Comparison of ENCODE assay signal across 10 cellular contexts in genomic region chr7:98930921-98931320, GRCh38. TPM values are rescaled to one million over a fixed set of nuclear protein-coding genes. Genes with fewer than 3 reads are reported as not detected.
DNase-seq lines count a peak whose midpoint lies in the region; ATAC-seq and TF ChIP-seq lines count a peak whose summit lies in the region.
"Had no signal": no experiment of that assay in that cellular context is flagged by ENCODE, and none has a peak within 500 bp of the region (broad histone marks: within the 10 kb centered on the region; RNA-seq: fewer than 3 reads in every experiment).

No MANE protein-coding gene starts in this region.

- no peak overlapping the region for H3K4me3 Mint-ChIP-seq in T-helper 2 cell treated with Interferon-gamma antibody and Interleukin-4, amounts not matched to agents 5 μg/mL and 100 μg/mL, for 36 hours
- H3K4me3 Mint-ChIP-seq in activated B cell treated with CpG ODN at 0.5 μM for 24 hours = peak overlapping the region; percentile 56
- peak overlapping the region in 4 of 8 donors; percentile 39 to 81 (median 61) for H3K4me3 Mint-ChIP-seq in naive B cell

- no peak for TF ChIP-seq CTCF in activated B cell treated with CpG ODN at 0.5 μM for 24 hours (IDR thresholded peaks at IDR 0.05)

- no peaks in the 10 kb centered on the region for H3K27me3 Mint-ChIP-seq in T-helper 2 cell treated with Interferon-gamma antibody and Interleukin-4, amounts not matched to agents 5 μg/mL and 100 μg/mL, for 36 hours (ENCODE audit: low read depth)
- H3K27me3 Mint-ChIP-seq in activated B cell treated with CpG ODN at 0.5 μM for 24 hours (no peaks in the 10 kb centered on the region), naive B cell (no peaks in the 10 kb centered on the region)

- intact Hi-C loops in activated B cell treated with CpG ODN at 0.5 μM for 24 hours (cut with micrococcal nuclease) = loop anchor here (5.0 kb wide), 1 partner anchor 66 kb away; no protein-coding TSS in a partner anchor

- CTCF ChIA-PET in activated B cell treated with CpG ODN at 0.5 μM for 24 hours (lab: Charles Lee) = no interaction called here

- POLR2A ChIA-PET in activated B cell treated with CpG ODN at 0.5 μM for 24 hours (lab: Charles Lee) = interaction anchor here (0.6 to 1.1 kb wide), 3 partner anchors 52 to 720 kb away, joined by 3 to 5 read pairs (median 3); partner anchors contain the start of genes BHLHA15 and TRRAP

- DNase-seq in T-helper 2 cell (peak in 3 of 5 experiments; percentile 7 to 92 (median 56)), activated B cell treated with CpG ODN at 0.5 μM for 24 hours (no peak), naive B cell (no peak), DMS114 treated with DMSO at 0.1 percent for 48 hours (lab: John Stamatoyannopoulos, UW; ENCODE audit: unreplicated experiment) (no peak), NCI-H187 treated with DMSO at 0.1 percent for 48 hours (lab: John Stamatoyannopoulos, UW) (no peak), NCI-H748 (lab: John Stamatoyannopoulos, UW; ENCODE audit: unreplicated experiment) (no peak)
- DNase-seq in T-helper 2 cell treated with Interferon-gamma antibody and Interleukin-4, amounts not matched to agents 5 μg/mL and 100 μg/mL, for 36 hours (ENCODE audit: low spot score) = no peak
- DNase-seq: 8988T, NCI-H446 treated with DMSO at 0.1 percent for 48 hours had no signal

- no peak overlapping the region for H3K27ac Mint-ChIP-seq in T-helper 2 cell treated with Interferon-gamma antibody and Interleukin-4, amounts not matched to agents 5 μg/mL and 100 μg/mL, for 36 hours
- peak overlapping the region; percentile 75 for H3K27ac Mint-ChIP-seq in activated B cell treated with CpG ODN at 0.5 μM for 24 hours
- H3K27ac Mint-ChIP-seq in naive B cell = peak overlapping the region in 2 of 6 donors; percentile 78 to 88

- no peaks in the 10 kb centered on the region for H3K4me1 Mint-ChIP-seq in T-helper 2 cell treated with Interferon-gamma antibody and Interleukin-4, amounts not matched to agents 5 μg/mL and 100 μg/mL, for 36 hours (ENCODE audit: low read depth)
- H3K4me1 Mint-ChIP-seq in activated B cell treated with CpG ODN at 0.5 μM for 24 hours (peaks cover 15% of the 10 kb centered on the region), naive B cell (peaks cover 0 to 8% (median 4%) of the 10 kb centered on the region in 3 donors)

- peaks cover 61% of the 10 kb centered on the region for H3K36me3 Mint-ChIP-seq in T-helper 2 cell treated with Interferon-gamma antibody and Interleukin-4, amounts not matched to agents 5 μg/mL and 100 μg/mL, for 36 hours (ENCODE audit: low read depth)
- H3K36me3 Mint-ChIP-seq in activated B cell treated with CpG ODN at 0.5 μM for 24 hours (ENCODE audit: low read depth) (peaks cover 81% of the 10 kb centered on the region), naive B cell (peaks cover 33 to 53% of the 10 kb centered on the region in 2 donors)

- ATAC-seq in HG02763 (IDR thresholded peaks at IDR 0.05; ENCODE audit: unreplicated experiment) (peak; percentile 82), activated B cell treated with CpG ODN at 0.5 μM for 24 hours (ENCODE audit: low read depth) (peak; percentile 86), naive B cell (ENCODE audit: low read depth in 2 of 2) (peak; percentile 68 to 89)

- no peaks in the 10 kb centered on the region for H3K9me3 Mint-ChIP-seq in T-helper 2 cell treated with Interferon-gamma antibody and Interleukin-4, amounts not matched to agents 5 μg/mL and 100 μg/mL, for 36 hours
- no peaks in the 10 kb centered on the region for H3K9me3 Mint-ChIP-seq in activated B cell treated with CpG ODN at 0.5 μM for 24 hours
- H3K9me3 Mint-ChIP-seq in naive B cell = no peaks in the 10 kb centered on the region

RNA-seq across cellular contexts. Expression of gene TRRAP, which starts 52.6 kb away (rescaled TPM):
- 73.9 and 77.9 TPM in 2 replicates for total RNA-seq in activated B cell treated with CpG ODN at 0.5 μM for 24 hours
- 1 to 10 TPM in 5 of 6 donors, under 1 TPM in 1; 0.09 to 7.1 (median 3.1) TPM for polyA plus RNA-seq in naive B cell (ENCODE audit: low read depth in 6 of 6)

Comparison
In these comparisons a context has a peak if more than half of its experiments do, and no peak if none do; other contexts are left out.
1. DNase-seq: peak in T-helper 2 cell (3 of 5); none in T-helper 2 cell treated with Interferon-gamma antibody and Interleukin-4, amounts not matched to agents 5 μg/mL and 100 μg/mL, for 36 hours (single experiment), activated B cell treated with CpG ODN at 0.5 μM for 24 hours (single experiment), naive B cell (single experiment), DMS114 treated with DMSO at 0.1 percent for 48 hours (single experiment), NCI-H187 treated with DMSO at 0.1 percent for 48 hours (single experiment) and NCI-H748 (single experiment).
2. Peak in every context shown above with its lines, with median percentiles within 50 percentile points of each other: ATAC-seq.